In the genomic region with DNA sequence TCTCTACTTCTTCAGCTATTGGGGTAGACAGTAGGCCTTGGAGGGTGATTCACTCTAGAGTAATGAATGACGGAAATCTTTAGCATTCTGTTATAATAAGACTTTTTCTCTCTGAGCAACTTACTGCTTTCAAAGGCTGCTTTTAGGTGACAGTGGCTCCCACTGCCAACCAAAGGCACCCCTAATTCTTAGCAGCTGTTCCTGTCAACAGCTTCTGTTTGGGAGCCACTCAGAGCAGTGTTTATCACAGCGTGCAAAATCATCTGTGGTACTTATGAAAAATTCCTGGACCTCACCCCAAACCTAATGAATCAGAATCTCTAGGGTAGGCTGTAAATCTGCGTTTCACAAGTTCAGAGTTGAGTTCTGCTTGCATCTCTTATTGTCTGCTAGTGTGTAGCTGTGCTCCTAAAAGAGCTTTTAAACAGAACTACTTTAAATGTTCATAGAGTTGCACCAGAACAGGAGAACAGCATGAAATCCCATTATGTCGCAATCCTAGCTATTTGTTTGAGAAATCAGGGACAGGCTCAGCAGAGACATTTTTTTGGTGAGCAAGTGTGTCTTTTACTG, we compare ENCODE assay signal across 1 cellular context.
TF ChIP-seq lines count a peak whose summit lies in the region.

No MANE protein-coding gene starts in this region.

TF ChIP-seq in H1, 55 proteins besides CTCF, POLR2A, EP300 and RAD21:
- TF ChIP-seq CEBPB (IDR thresholded peaks at IDR 0.05; ENCODE audit: low read depth, low read length) (peak; percentile 95), CBX5 (IDR thresholded peaks at IDR 0.05; ENCODE audit: low read depth, low read length) (no peak)
